ENCODE assay signal across 11 cellular contexts in genomic region chr12:42024495-42024830, GRCh38.
DNase-seq lines count a peak whose midpoint lies in the region; ATAC-seq, FAIRE-seq and TF ChIP-seq lines count a peak whose summit lies in the region.
"Had no signal": no experiment of that assay in that cellular context is flagged by ENCODE, and none has a peak within 500 bp of the region (broad histone marks: within the 10 kb centered on the region; RNA-seq: fewer than 3 reads in every experiment).

No MANE protein-coding gene starts in this region.

- H3K9me3 ChIP-seq in PC-9 (ENCODE audit: insufficient read depth, low read depth) (no peaks in the 10 kb centered on the region), endothelial cell of umbilical vein (replicated peaks; ENCODE audit: control insufficient read depth, insufficient read depth, low read length) (no peaks in the 10 kb centered on the region), smooth muscle cell (replicated peaks; ENCODE audit: low read depth) (no peaks in the 10 kb centered on the region)
- H3K9me3 ChIP-seq: lower lobe of right lung, transverse colon had no signal

- H3K4me2 ChIP-seq in PC-9 = peak overlapping the region; percentile 46
- H3K4me2 ChIP-seq in endothelial cell of umbilical vein (ENCODE audit: insufficient read depth, low read length) = peak overlapping the region; percentile 88
- H3K4me2 ChIP-seq in smooth muscle cell = peak overlapping the region; percentile 86

- no peaks in the 10 kb centered on the region for H3K9me2 ChIP-seq in PC-9 (ENCODE audit: insufficient read depth)

- H3K4me3 Mint-ChIP-seq in activated T-cell treated with anti-CD3 and anti-CD28 coated beads, Interleukin-2, amount 50 U/mL, for 24 hours = peak overlapping the region; percentile 47

- dilution Hi-C loops in endothelial cell of umbilical vein (cut with MboI; ENCODE audit: extremely low pct_ligation_motif_present, low sequenced_read_pairs) = no loop called here

- POLR2A ChIA-PET in PC-9 (lab: Charles Lee; ENCODE audit: unreplicated experiment) = no interaction called here
- POLR2A ChIA-PET in endothelial cell of umbilical vein (lab: Charles Lee) = interaction anchor here (0.6 kb wide), 1 partner anchor 1025 kb away, joined by 5 read pairs; no protein-coding TSS in a partner anchor

- TF ChIP-seq CTCF in PC-9 (conservative IDR thresholded peaks at IDR 0.05) (peak; percentile 15; the same call in 1 of the 2 replicates), endothelial cell of umbilical vein (IDR thresholded peaks at IDR 0.05; ENCODE audit: extremely low read depth in 1 of 2, insufficient read depth in 1 of 2, low read depth in 1 of 2, low read length in 2 of 2) (no peak), smooth muscle cell (IDR thresholded peaks at IDR 0.05; ENCODE audit: borderline replicate concordance, insufficient read depth, poor library complexity, severe bottlenecking) (no peak), GM13976 (IDR thresholded peaks at IDR 0.05; ENCODE audit: borderline replicate concordance, control extremely low read depth, extremely low read depth, insufficient read depth, missing control alignments) (no peak)

- in situ Hi-C loops in GM13976 (cut with MboI; ENCODE audit: low sequenced_read_pairs, unreplicated experiment) = loop anchor here (25.0 kb wide), 2 partner anchors 737 to 1087 kb away; no protein-coding TSS in a partner anchor

- TF ChIP-seq POLR2A in endothelial cell of umbilical vein (IDR thresholded peaks at IDR 0.05; ENCODE audit: low read depth, low read length) = no peak

- ATAC-seq in left colon = no peak

- intact Hi-C loops in PC-9 (cut with micrococcal nuclease; ENCODE audit: unreplicated experiment) = loop anchor here (1.0 to 10.0 kb wide), 3 partner anchors 747 to 1080 kb away; no protein-coding TSS in a partner anchor
- intact Hi-C loops in endothelial cell of umbilical vein (cut with micrococcal nuclease) = loop anchor here (1.0 to 10.0 kb wide), 11 partner anchors 282 to 1260 kb away; partner anchors contain the start of genes PPHLN1 and ZCRB1
- intact Hi-C loops in left colon (cut with DNase I, micrococcal nuclease) = loop anchor here in 1 of 2 donors (10.0 kb wide), 1 partner anchor 750 kb away; no protein-coding TSS in a partner anchor

- H3K36me3 Mint-ChIP-seq in activated T-cell treated with anti-CD3 and anti-CD28 coated beads, Interleukin-2, amount 50 U/mL, for 24 hours (ENCODE audit: low read depth) = no peaks in the 10 kb centered on the region

- H3K27me3 ChIP-seq in PC-9 (ENCODE audit: insufficient read depth, low read depth) = no peaks in the 10 kb centered on the region
- no peaks in the 10 kb centered on the region for H3K27me3 ChIP-seq in endothelial cell of umbilical vein (ENCODE audit: control insufficient read depth in 2 of 2, insufficient read depth in 2 of 2, low read length in 2 of 2)
- H3K27me3 ChIP-seq in smooth muscle cell (ENCODE audit: low read depth) = no peaks in the 10 kb centered on the region

- H4K20me1 ChIP-seq in PC-9 (ENCODE audit: insufficient read depth) (no peaks in the 10 kb centered on the region), endothelial cell of umbilical vein (replicated peaks; ENCODE audit: control insufficient read depth, extremely low read depth, insufficient read depth, low read length) (no peaks in the 10 kb centered on the region), smooth muscle cell (ENCODE audit: low read depth) (no peaks in the 10 kb centered on the region)

- H3K27ac ChIP-seq in PC-9 (no peak overlapping the region), endothelial cell of umbilical vein (ENCODE audit: insufficient read depth, low read depth, low read length) (no peak overlapping the region), smooth muscle cell (ENCODE audit: low read depth) (no peak overlapping the region)
- H3K27ac ChIP-seq: lower lobe of right lung, transverse colon had no signal

- peak overlapping the region; percentile 25 for H3K9ac ChIP-seq in endothelial cell of umbilical vein (replicated peaks; ENCODE audit: extremely low read depth, insufficient read depth, low read length)
- H3K9ac ChIP-seq in smooth muscle cell (ENCODE audit: low read depth) = no peak overlapping the region

- no peaks in the 10 kb centered on the region for H3K9me3 Mint-ChIP-seq in activated T-cell treated with anti-CD3 and anti-CD28 coated beads, Interleukin-2, amount 50 U/mL, for 24 hours

- H3K79me2 ChIP-seq in PC-9 (ENCODE audit: low read depth) = no peaks in the 10 kb centered on the region
- H3K79me2 ChIP-seq in endothelial cell of umbilical vein (ENCODE audit: control insufficient read depth, insufficient read depth, low read length) = no peaks in the 10 kb centered on the region
- H3K79me2 ChIP-seq in smooth muscle cell (ENCODE audit: low read depth) = no peaks in the 10 kb centered on the region

- H3K36me3 ChIP-seq in PC-9 (ENCODE audit: low read depth) = no peaks in the 10 kb centered on the region
- H3K36me3 ChIP-seq in endothelial cell of umbilical vein (ENCODE audit: control insufficient read depth in 2 of 2, extremely low read depth in 1 of 2, insufficient read depth in 2 of 2, low read length in 2 of 2) = no peaks in the 10 kb centered on the region
- no peaks in the 10 kb centered on the region for H3K36me3 ChIP-seq in smooth muscle cell (ENCODE audit: low read depth)
- H3K36me3 ChIP-seq: lower lobe of right lung, transverse colon had no signal

- no peak overlapping the region for H3K4me3 ChIP-seq in PC-9
- peak overlapping the region in 1 of 3 experiments; percentile 58 for H3K4me3 ChIP-seq in endothelial cell of umbilical vein (replicated peaks in 1 of 3; ENCODE audit: insufficient read depth in 1 of 3, low read depth in 1 of 3, low read length in 3 of 3)
- peak overlapping the region; percentile 52 for H3K4me3 ChIP-seq in smooth muscle cell

- DNase-seq in activated T-cell treated with anti-CD3 and anti-CD28 coated beads, Interleukin-2, amount 50 U/mL, for 24 hours = no peak
- no peak for DNase-seq in activated T-cell treated with anti-CD3 and anti-CD28 coated beads, Interleukin-2, amount 50 U/mL, for 48 hours
- no peak for DNase-seq in PC-9
- no peak for DNase-seq in endothelial cell of umbilical vein (ENCODE audit: low read depth, low spot score)
- DNase-seq in smooth muscle cell (lab: John Stamatoyannopoulos, UW; ENCODE audit: unreplicated experiment) = no peak
- DNase-seq in cerebellum (ENCODE audit: low spot score) = no peak
- no peak for DNase-seq in left colon
- no peak for DNase-seq in GM13976 (ENCODE audit: low spot score)
- DNase-seq: SIG-M5 had no signal

- H3K27me3 Mint-ChIP-seq in activated T-cell treated with anti-CD3 and anti-CD28 coated beads, Interleukin-2, amount 50 U/mL, for 24 hours = peaks cover 21% of the 10 kb centered on the region

- no peaks in the 10 kb centered on the region for H3K9me1 ChIP-seq in endothelial cell of umbilical vein (replicated peaks; ENCODE audit: control insufficient read depth, extremely low read depth, insufficient read depth, low read length)

- H2AFZ ChIP-seq in PC-9 (no peak overlapping the region; the same call in 1 of the 2 replicates), endothelial cell of umbilical vein (ENCODE audit: low read depth, low read length) (no peak overlapping the region), smooth muscle cell (ENCODE audit: low read depth) (peak overlapping the region; percentile 94)

- 23% methylated on average over 3 of the region's 3 CpGs for WGBS in smooth muscle cell (ENCODE audit: low lambda C conversion rate)

- H3F3A ChIP-seq in PC-9 (ENCODE audit: insufficient read depth, low read depth) (no peaks in the 10 kb centered on the region), smooth muscle cell (ENCODE audit: low read depth) (no peaks in the 10 kb centered on the region)

- FAIRE-seq in endothelial cell of umbilical vein (lab: Jason Lieb, UNC) = no peak

- H3K4me1 Mint-ChIP-seq in activated T-cell treated with anti-CD3 and anti-CD28 coated beads, Interleukin-2, amount 50 U/mL, for 24 hours (ENCODE audit: low read depth) = peaks cover 9% of the 10 kb centered on the region

- BruUV-seq in PC-9 (replicated peaks; lab: Mats Ljungman, UMichigan) (no TSS peak), endothelial cell of umbilical vein (replicated peaks; lab: Mats Ljungman, UMichigan) (no TSS peak)

- CTCF ChIA-PET in PC-9 (lab: Charles Lee) = interaction anchor here (0.6 to 1.3 kb wide), 4 partner anchors 67 to 761 kb away, joined by 3 to 5 read pairs (median 4); no protein-coding TSS in a partner anchor
- CTCF ChIA-PET in endothelial cell of umbilical vein (lab: Charles Lee) = interaction anchor here (0.7 to 6.6 kb wide), 50 partner anchors 9 to 1314 kb away, joined by 3 to 168 read pairs (median 6); no protein-coding TSS in a partner anchor

- no peak overlapping the region for H3K27ac Mint-ChIP-seq in activated T-cell treated with anti-CD3 and anti-CD28 coated beads, Interleukin-2, amount 50 U/mL, for 24 hours

- no peaks in the 10 kb centered on the region for H3K4me1 ChIP-seq in PC-9 (replicated peaks; ENCODE audit: insufficient read depth)
- H3K4me1 ChIP-seq in endothelial cell of umbilical vein (ENCODE audit: control insufficient read depth, extremely low read depth, insufficient read depth, low read length) = peaks cover 23% of the 10 kb centered on the region
- no peaks in the 10 kb centered on the region for H3K4me1 ChIP-seq in smooth muscle cell (ENCODE audit: low read depth)
- H3K4me1 ChIP-seq: lower lobe of right lung had no signal

TF ChIP-seq in endothelial cell of umbilical vein, 7 proteins besides CTCF, POLR2A, EP300 and RAD21:
- no peak for TF ChIP-seq POLR2AphosphoS5 (IDR thresholded peaks at IDR 0.05; ENCODE audit: insufficient read depth, low read depth, low read length)
- no peak for TF ChIP-seq FOS (IDR thresholded peaks at IDR 0.05; ENCODE audit: borderline replicate concordance, insufficient read depth, low read length)
- TF ChIP-seq MAX (IDR thresholded peaks at IDR 0.05; ENCODE audit: insufficient read depth, insufficient read length) = no peak
- no peak for TF ChIP-seq MYC (IDR thresholded peaks at IDR 0.05; ENCODE audit: low read depth, low read length)
- TF ChIP-seq JUN (IDR thresholded peaks at IDR 0.05; ENCODE audit: borderline replicate concordance, insufficient read depth, insufficient read length, low read depth) = no peak
- TF ChIP-seq GATA2 (IDR thresholded peaks at IDR 0.05; ENCODE audit: insufficient read depth, insufficient read length, low read depth, low read length) = no peak
- no peak for TF ChIP-seq EZH2 (IDR thresholded peaks at IDR 0.05; ENCODE audit: borderline replicate concordance, low read depth, low read length, severe bottlenecking)
